In the genomic region with DNA sequence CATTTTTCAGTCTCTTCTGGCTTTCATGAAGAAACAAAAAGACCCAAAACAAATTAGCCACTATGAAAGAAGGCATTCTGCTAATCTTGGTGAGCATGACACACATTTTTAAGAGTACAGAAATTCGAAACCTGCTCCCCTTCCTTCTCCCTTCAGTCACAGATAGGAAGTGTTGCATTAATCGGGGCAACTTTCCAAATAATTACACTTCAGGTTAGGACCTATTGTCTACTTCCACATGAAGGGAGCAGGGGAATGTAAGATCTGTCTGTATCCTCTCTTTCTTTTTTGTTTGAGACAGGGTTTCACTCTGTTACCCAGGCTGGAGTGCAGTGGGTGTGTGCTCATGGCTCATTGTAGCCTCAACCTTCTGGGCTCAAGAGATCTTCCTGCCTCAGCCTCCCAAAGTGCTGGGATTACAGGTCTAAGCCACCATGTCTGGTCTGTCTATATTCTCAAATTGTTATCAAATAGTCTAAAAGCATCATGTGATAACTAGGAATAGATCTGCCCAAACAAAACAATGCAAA, we compare ENCODE assay signal across 32 cellular contexts. TPM values are rescaled to one million over a fixed set of nuclear protein-coding genes. Genes with fewer than 3 reads are reported as not detected.
A peak's percentile ranks its signal among the peaks of the same experiment; 100 is the strongest.
DNase-seq lines count a peak whose midpoint lies in the region; ATAC-seq and TF ChIP-seq lines count a peak whose summit lies in the region.
"Had no signal": no experiment of that assay in that cellular context is flagged by ENCODE, and none has a peak within 500 bp of the region (broad histone marks: within the 10 kb centered on the region; RNA-seq: fewer than 3 reads in every experiment).

No MANE protein-coding gene starts in this region.

- TF ChIP-seq POLR2A in lower leg skin (IDR thresholded peaks at IDR 0.05) (no peak), right lobe of liver (IDR thresholded peaks at IDR 0.05) (no peak)

- intact Hi-C loops in lower leg skin (cut with DNase I; ENCODE audit: low total_unique reads) (no loop called here), right lobe of liver (cut with DNase I) (no loop called here)

- no peak overlapping the region for H3K27ac ChIP-seq in right lobe of liver
- H3K27ac ChIP-seq: esophagus squamous epithelium, gastrocnemius medialis, left lung, ovary, tibial nerve had no signal

- ATAC-seq in right lobe of liver: no peak
- ATAC-seq: activated T-helper 17 cell treated with anti-CD3 and anti-CD28 coated beads, Interleukin-2, amount 50 U/mL, for 72 hours; gastrocnemius medialis; K562; left lung; naive thymus-derived CD4-positive, alpha-beta T cell; SK-N-SH treated with all-trans-retinoic acid at 6 μM for 48 hours; T-helper 17 cell had no signal

- H3K4me3 ChIP-seq in lower leg skin (ENCODE audit: low read depth, poor library complexity, severe bottlenecking) (no peak overlapping the region), right lobe of liver (no peak overlapping the region)
- H3K4me3 ChIP-seq: esophagus squamous epithelium, gastrocnemius medialis, K562, left lung, ovary, tibial nerve had no signal

- WGBS in lower leg skin, 2 donors: 52 to 60% methylated on average over 2 of the region's 2 CpGs
- WGBS in right lobe of liver (ENCODE audit: insufficient coverage, low coverage, low lambda C conversion rate, missing lambda C conversion rate): 14% methylated on average over 2 of the region's 2 CpGs

- H3K9me3 ChIP-seq in right lobe of liver: no peaks in the 10 kb centered on the region
- H3K9me3 ChIP-seq: esophagus squamous epithelium, gastrocnemius medialis, left lung, ovary, tibial nerve had no signal

- H3K4me1 ChIP-seq in right lobe of liver: no peaks in the 10 kb centered on the region
- H3K4me1 ChIP-seq: esophagus squamous epithelium, left lung, tibial nerve had no signal

- DNase-seq in DMS79 treated with DMSO at 0.1 percent for 48 hours (lab: John Stamatoyannopoulos, UW): peak; percentile 67
- peak; percentile 26 for DNase-seq in NCI-H2029 (lab: John Stamatoyannopoulos, UW)
- DNase-seq in RPMI7951 (ENCODE audit: low read depth): peak; percentile 56
- DNase-seq in iris pigment epithelial cell (ENCODE audit: low read depth): peak; percentile 60
- no peak for DNase-seq in lower leg skin (ENCODE audit: low spot score in 2 of 2)
- no peak for DNase-seq in ureter (ENCODE audit: low spot score)
- DNase-seq in right lobe of liver: no peak
- DNase-seq: activated CD4-positive, alpha-beta memory T cell treated with anti-CD3 and anti-CD28 coated beads, Interleukin-2, amount 10 ng/mL, durations not matched to agents 7 days and 5 days; activated CD4-positive, CD25-positive, alpha-beta regulatory T cell treated with anti-CD3 and anti-CD28 coated beads, Interleukin-2, amount 50 U/mL, for 72 hours; activated CD8-positive, alpha-beta memory T cell treated with anti-CD3 and anti-CD28 coated beads, Interleukin-2, amount 50 U/mL, for 48 hours; amygdala; C1 segment of cervical spinal cord; caudate nucleus; COR-L47; esophagus squamous epithelium; gastrocnemius medialis; HCEC 1CT; hippocampal formation; left lung; naive thymus-derived CD4-positive, alpha-beta T cell; NCI-H1436 treated with DMSO at 0.1 percent for 48 hours; NCI-H345; NCI-H748 treated with DMSO at 0.1 percent for 48 hours; ovary; retina; stimulated activated CD4-positive, alpha-beta T cell treated with anti-CD3 and anti-CD28 coated beads, Interleukin-2, amount 100 ng/mL, for 48 hours; T-helper 17 cell had no signal

- no peaks in the 10 kb centered on the region for H3K27me3 ChIP-seq in right lobe of liver
- H3K27me3 ChIP-seq: esophagus squamous epithelium, gastrocnemius medialis, left lung, ovary, tibial nerve had no signal

- H3K36me3 ChIP-seq in right lobe of liver: no peaks in the 10 kb centered on the region
- H3K36me3 ChIP-seq: esophagus squamous epithelium, gastrocnemius medialis, left lung, ovary, tibial nerve had no signal

- TF ChIP-seq CTCF in lower leg skin (IDR thresholded peaks at IDR 0.05): no peak
- TF ChIP-seq CTCF in right lobe of liver (IDR thresholded peaks at IDR 0.05): no peak

RNA-seq across cellular contexts. Expression of gene NCAM1, which starts 45.8 kb away (rescaled TPM):
- total RNA-seq in RPMI7951 (2014; rRNA removed; shearing (Covaris generic)): 69.3 and 75.7 TPM in 2 replicates
- total RNA-seq in lower leg skin (1 to 10 TPM; 1.7 to 7.1 (median 3.8) TPM), ureter (26.7 TPM), right lobe of liver (1 to 10 TPM; 1.2 to 2.4 (median 1.8) TPM)
- total RNA-seq: activated T-helper 17 cell treated with anti-CD3 and anti-CD28 coated beads, Interleukin-2, amount 50 U/mL, for 72 hours; M059J had no signal

Comparison
In these comparisons a context has a peak if more than half of its experiments do, and no peak if none do; other contexts are left out.
1. DNase-seq: peak in DMS79 treated with DMSO at 0.1 percent for 48 hours (single experiment), NCI-H2029 (single experiment), RPMI7951 (single experiment) and iris pigment epithelial cell (single experiment); none in lower leg skin (0 of 2), ureter (single experiment) and right lobe of liver (0 of 3).